Comparison of ENCODE assay signal across 2 cellular contexts in the genomic region with DNA sequence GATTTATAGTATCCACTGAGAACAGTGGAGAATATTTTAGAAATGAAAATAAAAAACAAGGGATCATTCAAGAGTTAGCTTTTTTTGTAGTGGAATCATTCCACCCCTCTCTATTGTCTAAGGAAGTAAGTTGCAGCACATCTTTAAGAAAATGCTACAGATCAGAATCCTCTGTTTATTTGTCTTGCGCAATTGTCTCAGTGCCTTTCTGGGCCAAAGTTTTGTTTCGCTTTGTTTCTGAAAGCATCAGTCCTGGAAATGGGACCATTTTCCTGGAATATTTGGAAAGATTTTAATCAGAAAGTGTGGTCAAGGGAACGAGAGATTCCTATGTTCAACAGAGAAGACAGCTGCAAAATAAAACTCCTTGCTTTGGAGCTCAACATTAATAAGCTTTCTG.
TF ChIP-seq lines count a peak whose summit lies in the region.

No MANE protein-coding gene starts in this region.

TF ChIP-seq in HepG2, 621 proteins besides CTCF, POLR2A, EP300 and RAD21:
- TF ChIP-seq SMARCC2 (IDR thresholded peaks at IDR 0.05) (no peak), ZBTB38 (CRISPR knock-in tag; IDR thresholded peaks at IDR 0.05) (no peak), ZNF20 (CRISPR knock-in tag; IDR thresholded peaks at IDR 0.05) (no peak), CEBPB (IDR thresholded peaks at IDR 0.05; ENCODE audit: borderline replicate concordance, low read depth, low read length) (peak; percentile 84), BHLHE40 (IDR thresholded peaks at IDR 0.05; ENCODE audit: low read length) (no peak), CEBPG (CRISPR knock-in tag; IDR thresholded peaks at IDR 0.05) (peak; percentile 41), ZBTB1 (CRISPR knock-in tag; IDR thresholded peaks at IDR 0.05; ENCODE audit: borderline replicate concordance) (no peak), ZNF121 (CRISPR knock-in tag; IDR thresholded peaks at IDR 0.05) (no peak)

TF ChIP-seq in H1, 55 proteins besides CTCF, POLR2A, EP300 and RAD21:
- TF ChIP-seq CEBPB (IDR thresholded peaks at IDR 0.05; ENCODE audit: low read depth, low read length), result peak; percentile 86
- no peak for TF ChIP-seq CHD2 (IDR thresholded peaks at IDR 0.05; ENCODE audit: low read length)
